ENCODE assay signal across 30 cellular contexts in the genomic region with DNA sequence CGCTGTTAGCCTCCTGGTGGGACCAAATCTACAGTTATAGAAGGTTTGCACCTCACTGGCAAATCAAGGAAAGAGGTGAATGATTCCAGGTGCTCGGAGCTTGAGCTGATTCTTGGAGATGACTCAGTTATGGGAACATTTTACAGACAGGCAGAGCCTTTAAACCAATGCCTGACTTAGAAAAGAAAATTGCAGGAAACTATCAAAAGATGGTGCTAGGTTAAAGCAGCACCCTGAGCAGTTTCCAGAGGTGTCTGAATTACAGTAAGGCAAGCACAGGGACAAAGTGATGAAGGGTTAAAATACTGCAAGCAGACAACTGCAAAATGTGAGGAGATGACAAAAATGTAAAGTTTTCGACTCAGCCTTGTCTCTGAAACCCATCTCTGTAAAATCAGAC. TPM values are rescaled to one million over a fixed set of nuclear protein-coding genes. Genes with fewer than 3 reads are reported as not detected.
DNase-seq lines count a peak whose midpoint lies in the region; FAIRE-seq and TF ChIP-seq lines count a peak whose summit lies in the region.
"Had no signal": no experiment of that assay in that cellular context is flagged by ENCODE, and none has a peak within 500 bp of the region (broad histone marks: within the 10 kb centered on the region; RNA-seq: fewer than 3 reads in every experiment).

No MANE protein-coding gene starts in this region.

- H2BK15ac ChIP-seq in neuronal stem cell (ENCODE audit: low read length) = no peak overlapping the region

- TF ChIP-seq POLR2A in H54 (IDR thresholded peaks at IDR 0.05; ENCODE audit: low read depth, low read length) (no peak), transverse colon (IDR thresholded peaks at IDR 0.05) (no peak)

- intact Hi-C loops in transverse colon (cut with DNase I; ENCODE audit: low total_unique reads) = no loop called here

- no peak for TF ChIP-seq CTCF in astrocyte (IDR thresholded peaks at IDR 0.05; ENCODE audit: insufficient read depth, low read depth, low read length)
- TF ChIP-seq CTCF in transverse colon (IDR thresholded peaks at IDR 0.05) = no peak

- H2AK5ac ChIP-seq in neuronal stem cell (ENCODE audit: low read depth, low read length) = no peak overlapping the region

- no peaks in the 10 kb centered on the region for H3K79me1 ChIP-seq in neuronal stem cell (ENCODE audit: low read depth, low read length)

- WGBS in neuronal stem cell (ENCODE audit: extremely low coverage in 2 of 2, insufficient read length in 2 of 2, insufficient replicate concordance in 1 of 2), 2 donors = no CpG with 5 or more reads among the region's 3 CpGs
- 40 to 53% methylated on average over 3 of the region's 3 CpGs for WGBS in transverse colon (ENCODE audit: low coverage in 1 of 2), 2 donors

- H2BK120ac ChIP-seq in neuronal stem cell (ENCODE audit: low read depth, low read length) = no peak overlapping the region

- no peaks in the 10 kb centered on the region for H4K20me1 ChIP-seq in astrocyte (ENCODE audit: insufficient read depth, low read length)

- H3K4me1 ChIP-seq in astrocyte (ENCODE audit: insufficient read depth, low read length) (no peaks in the 10 kb centered on the region), neuronal stem cell (ENCODE audit: control insufficient read depth in 2 of 2, insufficient read depth in 1 of 2, low read depth in 1 of 2, low read length in 2 of 2) (peaks cover 5 to 20% of the 10 kb centered on the region in 2 donors), transverse colon (peaks cover 0 to 13% (median 2%) of the 10 kb centered on the region in 4 donors)
- H3K4me1 ChIP-seq: A549, prostate gland had no signal

- no peak overlapping the region for H4K8ac ChIP-seq in neuronal stem cell (ENCODE audit: low read depth, low read length)

- H3K27ac ChIP-seq in astrocyte (ENCODE audit: low read depth, low read length) (no peak overlapping the region), neuronal stem cell (replicated peaks; ENCODE audit: low read length) (no peak overlapping the region), transverse colon (no peak overlapping the region)
- H3K27ac ChIP-seq: A549, ascending aorta, prostate gland, SK-N-MC, tibial nerve had no signal

- H3K9me3 ChIP-seq in astrocyte (ENCODE audit: insufficient read depth, low read depth, low read length) (no peaks in the 10 kb centered on the region), iPS-18c (ENCODE audit: control insufficient read depth, insufficient read depth, low read length) (no peaks in the 10 kb centered on the region), neuronal stem cell (replicated peaks in 1 of 2; ENCODE audit: control insufficient read depth in 2 of 2, insufficient read depth in 1 of 2, low read depth in 1 of 2, low read length in 2 of 2) (peaks cover 0 to 10% of the 10 kb centered on the region in 2 donors), transverse colon (no peaks in the 10 kb centered on the region)
- H3K9me3 ChIP-seq: A549, ascending aorta, prostate gland, tibial nerve had no signal

- H2BK5ac ChIP-seq in neuronal stem cell (ENCODE audit: low read length) = no peak overlapping the region

- H3K9ac ChIP-seq in astrocyte (ENCODE audit: low read length) = no peak overlapping the region
- H3K9ac ChIP-seq in neuronal stem cell (ENCODE audit: low read depth, low read length, poor library complexity) = no peak overlapping the region

- no peak overlapping the region for H3K4me3 Mint-ChIP-seq in astrocyte (ENCODE audit: unreplicated experiment)
- H3K4me3 Mint-ChIP-seq: activated CD8-positive, alpha-beta T cell treated with anti-CD3 and anti-CD28 coated beads, Interleukin-2, amount 10 ng/mL, durations not matched to agents 7 days and 5 days; activated naive CD8-positive, alpha-beta T cell; CD4-positive, alpha-beta memory T cell; central memory CD8-positive, alpha-beta T cell; stimulated activated naive CD8-positive, alpha-beta T cell treated with anti-CD3 and anti-CD28 coated beads, Interleukin-15, amount 100 ng/mL, for 72 hours; T-helper 1 cell treated with Interleukin-12 subunit alpha and Interleukin-12 subunit beta and Interleukin-4 antibody, amounts not matched to agents 30 μg/mL and 1 μg/mL, for 36 hours had no signal

- no peaks in the 10 kb centered on the region for H3K9me3 Mint-ChIP-seq in astrocyte (ENCODE audit: unreplicated experiment)
- H3K9me3 Mint-ChIP-seq: CD4-positive, alpha-beta memory T cell; central memory CD8-positive, alpha-beta T cell; stimulated activated naive CD8-positive, alpha-beta T cell treated with anti-CD3 and anti-CD28 coated beads, Interleukin-15, amount 100 ng/mL, for 72 hours; T-helper 1 cell treated with Interleukin-12 subunit alpha and Interleukin-12 subunit beta and Interleukin-4 antibody, amounts not matched to agents 30 μg/mL and 1 μg/mL, for 36 hours had no signal

- TF ChIP-seq EP300 in transverse colon (IDR thresholded peaks at IDR 0.05; ENCODE audit: low read depth) = no peak

- H3K27me3 Mint-ChIP-seq in astrocyte (ENCODE audit: low read depth, unreplicated experiment) = peaks cover 19% of the 10 kb centered on the region

- H3K36me3 ChIP-seq in astrocyte (ENCODE audit: insufficient read depth, low read length) (no peaks in the 10 kb centered on the region), neuronal stem cell (replicated peaks in 1 of 2; ENCODE audit: control insufficient read depth in 2 of 2, insufficient read depth in 2 of 2, low read length in 2 of 2) (no peaks in the 10 kb centered on the region), transverse colon (no peaks in the 10 kb centered on the region)
- H3K36me3 ChIP-seq: ascending aorta, prostate gland, tibial nerve had no signal

- H3K27ac Mint-ChIP-seq in astrocyte (ENCODE audit: unreplicated experiment) = no peak overlapping the region
- H3K27ac Mint-ChIP-seq: activated CD8-positive, alpha-beta T cell treated with anti-CD3 and anti-CD28 coated beads, Interleukin-2, amount 10 ng/mL, durations not matched to agents 7 days and 5 days; activated naive CD8-positive, alpha-beta T cell; CD4-positive, alpha-beta memory T cell; stimulated activated naive CD8-positive, alpha-beta T cell treated with anti-CD3 and anti-CD28 coated beads, Interleukin-15, amount 100 ng/mL, for 72 hours; T-helper 1 cell treated with Interleukin-12 subunit alpha and Interleukin-12 subunit beta and Interleukin-4 antibody, amounts not matched to agents 30 μg/mL and 1 μg/mL, for 36 hours had no signal

- H3K23ac ChIP-seq in neuronal stem cell (ENCODE audit: low read depth, low read length, poor library complexity) = no peak overlapping the region

- no peak overlapping the region for H2BK12ac ChIP-seq in neuronal stem cell (ENCODE audit: low read length)

- peaks cover 22% of the 10 kb centered on the region for H3K4me1 Mint-ChIP-seq in astrocyte (ENCODE audit: low read depth, unreplicated experiment)
- H3K4me1 Mint-ChIP-seq: central memory CD8-positive, alpha-beta T cell; stimulated activated naive CD8-positive, alpha-beta T cell treated with anti-CD3 and anti-CD28 coated beads, Interleukin-15, amount 100 ng/mL, for 72 hours had no signal

- H3K27me3 ChIP-seq in astrocyte (ENCODE audit: insufficient read depth, low read length) (peaks cover 39% of the 10 kb centered on the region), neuronal stem cell (ENCODE audit: control insufficient read depth in 3 of 3, insufficient read depth in 3 of 3, low read depth in 1 of 3, low read length in 3 of 3) (peaks cover 0 to 9% (median 0%) of the 10 kb centered on the region in 3 experiments), transverse colon (peaks cover 48% of the 10 kb centered on the region)
- H3K27me3 ChIP-seq: ascending aorta had no signal

- H3K18ac ChIP-seq in neuronal stem cell (ENCODE audit: low read length) = no peak overlapping the region

- no peaks in the 10 kb centered on the region for H3K36me3 Mint-ChIP-seq in astrocyte (ENCODE audit: low read depth, unreplicated experiment)
- H3K36me3 Mint-ChIP-seq: activated naive CD8-positive, alpha-beta T cell; CD4-positive, alpha-beta memory T cell had no signal

- no peak overlapping the region for H4K91ac ChIP-seq in neuronal stem cell (ENCODE audit: low read depth, low read length, poor library complexity)

- no peak overlapping the region for H2AFZ ChIP-seq in astrocyte (ENCODE audit: low read depth, low read length)
- peak overlapping the region; percentile 60 for H2AFZ ChIP-seq in neuronal stem cell (ENCODE audit: low read length)

- no peak overlapping the region for H3K4ac ChIP-seq in neuronal stem cell (ENCODE audit: low read length)

- no peak overlapping the region for H3K14ac ChIP-seq in neuronal stem cell (ENCODE audit: low read length)

- FAIRE-seq in H54 (lab: Jason Lieb, UNC) (peak; percentile 6), astrocyte (lab: Jason Lieb, UNC) (no peak)
- FAIRE-seq: A549 had no signal

- no peaks in the 10 kb centered on the region for H3K79me2 ChIP-seq in astrocyte (ENCODE audit: insufficient read depth, low read length)

- DNase-seq in H54 (ENCODE audit: insufficient read length, low spot score) (no peak), astrocyte (ENCODE audit: low read depth) (no peak), neuronal stem cell (ENCODE audit: low spot score) (no peak), DMS 273 (lab: John Stamatoyannopoulos, UW; ENCODE audit: unreplicated experiment) (no peak), NCI-H524 treated with DMSO at 0.1 percent for 48 hours (lab: John Stamatoyannopoulos, UW) (no peak), transverse colon (no peak), SW 1271 (lab: John Stamatoyannopoulos, UW) (no peak)
- DNase-seq: activated CD8-positive, alpha-beta T cell treated with anti-CD3 and anti-CD28 coated beads, Interleukin-2, amount 10 ng/mL, durations not matched to agents 7 days and 5 days; activated effector memory CD4-positive, alpha-beta T cell treated with Interleukin-2 at 50 U/mL for 16 hours; AML-193; NCI-H1417 treated with DMSO at 0.1 percent for 48 hours; NCI-H2107; NCI-H446 treated with DMSO at 0.1 percent for 48 hours; stimulated activated naive CD8-positive, alpha-beta T cell treated with anti-CD3 and anti-CD28 coated beads, Interleukin-15, amount 100 ng/mL, for 72 hours had no signal

- H3K4me2 ChIP-seq in astrocyte (ENCODE audit: low read length) (peak overlapping the region; percentile 81), neuronal stem cell (ENCODE audit: insufficient read depth, low read length, poor library complexity, severe bottlenecking) (no peak overlapping the region)

- in situ Hi-C loops in transverse colon (cut with MboI; ENCODE audit: low pct_ligation_motif_present in 1 of 4, low pct_unique_long_range_greater_than_20kb in 1 of 4, low sequenced_read_pairs in 3 of 4) = no loop called here

- H3K4me3 ChIP-seq in astrocyte (ENCODE audit: insufficient read depth, low read depth, low read length) (no peak overlapping the region), iPS-18c (ENCODE audit: insufficient read depth, low read depth, low read length) (peak overlapping the region; percentile 45; the same call in 1 of the 2 replicates), neuronal stem cell (ENCODE audit: low read length in 2 of 2) (no peak overlapping the region), transverse colon (no peak overlapping the region)
- H3K4me3 ChIP-seq: A549, prostate gland had no signal

RNA-seq across cellular contexts. Expression of gene LRRTM3, which starts 3.0 kb away (rescaled TPM):
- total RNA-seq in astrocyte (0.09 TPM in 1 of 2 replicates, not detected in the other), transverse colon (not detected)
- 0.04 TPM for polyA plus RNA-seq in neuronal stem cell (2013, experiment 1 of 2)
- 0.03 TPM for polyA plus RNA-seq in neuronal stem cell (2013, experiment 2 of 2)
- total RNA-seq: activated CD8-positive, alpha-beta T cell treated with anti-CD3 and anti-CD28 coated beads, Interleukin-2, amount 10 ng/mL, durations not matched to agents 7 days and 5 days; ascending aorta; CD4-positive, alpha-beta memory T cell; glomerular endothelial cell; H4; HT1080; left cardiac atrium; lung microvascular endothelial cell; OCI-LY7 had no signal
- polyA plus RNA-seq: A549; CD4-positive, alpha-beta memory T cell had no signal
